ENCODE assay signal across 14 cellular contexts in genomic region chr14:76500011-76500410, GRCh38.
DNase-seq lines count a peak whose midpoint lies in the region; TF ChIP-seq lines count a peak whose summit lies in the region.
"Had no signal": no experiment of that assay in that cellular context is flagged by ENCODE, and none has a peak within 500 bp of the region (broad histone marks: within the 10 kb centered on the region; RNA-seq: fewer than 3 reads in every experiment).

No MANE protein-coding gene starts in this region.

- H3K9me3 ChIP-seq in MG63, result no peaks in the 10 kb centered on the region
- H3K9me3 ChIP-seq: mucosa of descending colon, ovary, upper lobe of right lung had no signal

- no peak overlapping the region for H3K27ac Mint-ChIP-seq in activated T-helper 1 cell treated with anti-CD3 and anti-CD28 coated beads, Interleukin-12 subunit alpha, Interleukin-12 subunit beta, Interleukin-2, Interleukin-4 antibody, amounts not matched to agents 30 ng/mL and 10 ng/mL and 1 ng/mL, durations not matched to agents 14 hours and 24 hours and 36 hours
- H3K27ac Mint-ChIP-seq: activated CD4-positive, alpha-beta memory T cell treated with anti-CD3 and anti-CD28 coated beads, Interleukin-2, amount 10 ng/mL, durations not matched to agents 7 days and 5 days had no signal

- H3K4me1 Mint-ChIP-seq in activated T-helper 1 cell treated with anti-CD3 and anti-CD28 coated beads, Interleukin-12 subunit alpha, Interleukin-12 subunit beta, Interleukin-2, Interleukin-4 antibody, amounts not matched to agents 30 ng/mL and 10 ng/mL and 1 ng/mL, durations not matched to agents 14 hours and 24 hours and 36 hours (ENCODE audit: low read depth), result no peaks in the 10 kb centered on the region
- H3K4me1 Mint-ChIP-seq: activated CD4-positive, alpha-beta memory T cell treated with anti-CD3 and anti-CD28 coated beads, Interleukin-2, amount 10 ng/mL, durations not matched to agents 7 days and 5 days had no signal

- H3K4me3 Mint-ChIP-seq in activated T-helper 1 cell treated with anti-CD3 and anti-CD28 coated beads, Interleukin-12 subunit alpha, Interleukin-12 subunit beta, Interleukin-2, Interleukin-4 antibody, amounts not matched to agents 30 ng/mL and 10 ng/mL and 1 ng/mL, durations not matched to agents 14 hours and 24 hours and 36 hours, result no peak overlapping the region
- H3K4me3 Mint-ChIP-seq: activated CD4-positive, alpha-beta memory T cell treated with anti-CD3 and anti-CD28 coated beads, Interleukin-2, amount 10 ng/mL, durations not matched to agents 7 days and 5 days had no signal

- no peak for TF ChIP-seq CTCF in fibroblast of the aortic adventitia (IDR thresholded peaks at IDR 0.05; ENCODE audit: insufficient read depth, low read length)

- intact Hi-C loops in activated T-helper 1 cell treated with anti-CD3 and anti-CD28 coated beads, Interleukin-12 subunit alpha, Interleukin-12 subunit beta, Interleukin-2, Interleukin-4 antibody, amounts not matched to agents 30 ng/mL and 10 ng/mL and 1 ng/mL, durations not matched to agents 14 hours and 24 hours and 36 hours (cut with micrococcal nuclease), result no loop called here

- H3K9me3 Mint-ChIP-seq in activated T-helper 1 cell treated with anti-CD3 and anti-CD28 coated beads, Interleukin-12 subunit alpha, Interleukin-12 subunit beta, Interleukin-2, Interleukin-4 antibody, amounts not matched to agents 30 ng/mL and 10 ng/mL and 1 ng/mL, durations not matched to agents 14 hours and 24 hours and 36 hours, result no peaks in the 10 kb centered on the region
- H3K9me3 Mint-ChIP-seq: activated CD4-positive, alpha-beta memory T cell treated with anti-CD3 and anti-CD28 coated beads, Interleukin-2, amount 10 ng/mL, durations not matched to agents 7 days and 5 days had no signal

- H3K36me3 ChIP-seq in MG63, result no peaks in the 10 kb centered on the region
- H3K36me3 ChIP-seq: ovary, upper lobe of right lung had no signal

- H3K27me3 ChIP-seq in MG63, result no peaks in the 10 kb centered on the region
- H3K27me3 ChIP-seq: ovary, upper lobe of right lung had no signal

- DNase-seq in 8988T (peak; percentile 51), ELF-1 (ENCODE audit: low read depth, low spot score) (peak; percentile 17), MG63 (peak; percentile 83), fibroblast of the aortic adventitia (ENCODE audit: low read depth) (peak; percentile 3), islet precursor cell (no peak), NAMALWA (ENCODE audit: low spot score) (no peak), cerebellar nuclear complex (lab: John Stamatoyannopoulos, UW) (no peak)
- no peak for DNase-seq in activated T-helper 1 cell treated with anti-CD3 and anti-CD28 coated beads, Interleukin-12 subunit alpha, Interleukin-12 subunit beta, Interleukin-2, Interleukin-4 antibody, amounts not matched to agents 30 ng/mL and 10 ng/mL and 1 ng/mL, durations not matched to agents 14 hours and 24 hours and 36 hours (ENCODE audit: low spot score)
- DNase-seq: activated CD4-positive, alpha-beta memory T cell treated with anti-CD3 and anti-CD28 coated beads, Interleukin-2, amount 10 ng/mL, durations not matched to agents 7 days and 5 days; mucosa of descending colon; NCI-H446 treated with DMSO at 0.1 percent for 48 hours; ovary; stimulated activated naive CD4-positive, alpha-beta T cell treated with Interleukin-2 at 50 U/mL for 16 hours had no signal

- no peak overlapping the region for H3K4me3 ChIP-seq in MG63
- no peak overlapping the region for H3K4me3 ChIP-seq in fibroblast of the aortic adventitia (ENCODE audit: low read depth, low read length)
- H3K4me3 ChIP-seq: mucosa of descending colon, ovary, upper lobe of right lung had no signal

- H3K36me3 Mint-ChIP-seq in activated T-helper 1 cell treated with anti-CD3 and anti-CD28 coated beads, Interleukin-12 subunit alpha, Interleukin-12 subunit beta, Interleukin-2, Interleukin-4 antibody, amounts not matched to agents 30 ng/mL and 10 ng/mL and 1 ng/mL, durations not matched to agents 14 hours and 24 hours and 36 hours (ENCODE audit: low read depth), result no peaks in the 10 kb centered on the region

- peaks cover 1% of the 10 kb centered on the region for H3K27me3 Mint-ChIP-seq in activated T-helper 1 cell treated with anti-CD3 and anti-CD28 coated beads, Interleukin-12 subunit alpha, Interleukin-12 subunit beta, Interleukin-2, Interleukin-4 antibody, amounts not matched to agents 30 ng/mL and 10 ng/mL and 1 ng/mL, durations not matched to agents 14 hours and 24 hours and 36 hours (ENCODE audit: insufficient read depth)

Comparison
In these comparisons a context has a peak if more than half of its experiments do, and no peak if none do; other contexts are left out.
1. DNase-seq: peak in 8988T (single experiment), ELF-1 (single experiment), MG63 (single experiment) and fibroblast of the aortic adventitia (single experiment); none in islet precursor cell (single experiment), NAMALWA (single experiment), activated T-helper 1 cell treated with anti-CD3 and anti-CD28 coated beads, Interleukin-12 subunit alpha, Interleukin-12 subunit beta, Interleukin-2, Interleukin-4 antibody, amounts not matched to agents 30 ng/mL and 10 ng/mL and 1 ng/mL, durations not matched to agents 14 hours and 24 hours and 36 hours (single experiment) and cerebellar nuclear complex (0 of 2).